20 cellular contexts compared by ENCODE assay signal in the genomic region with DNA sequence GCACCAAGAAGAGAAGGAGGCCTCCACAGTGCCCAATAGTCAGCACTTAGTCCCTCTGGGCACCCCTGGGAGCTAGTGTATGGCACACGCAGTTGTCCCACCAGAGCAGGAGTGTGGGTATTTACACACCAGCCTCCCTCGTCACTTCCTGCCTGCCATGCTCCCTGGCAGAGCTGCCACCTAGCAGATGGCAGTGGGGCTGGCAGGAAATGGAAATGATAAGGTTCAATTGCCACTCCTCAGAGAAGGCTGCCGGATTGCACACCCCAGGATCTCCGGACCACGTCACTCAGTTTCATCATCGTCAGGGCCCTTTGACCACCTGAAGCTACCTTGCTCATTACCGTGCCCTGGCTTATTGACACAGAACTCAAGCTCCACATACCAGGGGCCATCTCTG.
DNase-seq lines count a peak whose midpoint lies in the region; ATAC-seq, FAIRE-seq and TF ChIP-seq lines count a peak whose summit lies in the region.
"Had no signal": no experiment of that assay in that cellular context is flagged by ENCODE, and none has a peak within 500 bp of the region (broad histone marks: within the 10 kb centered on the region; RNA-seq: fewer than 3 reads in every experiment).

No MANE protein-coding gene starts in this region.

- H3K27ac ChIP-seq in kidney (ENCODE audit: low read depth in 2 of 2, low read length in 2 of 2) (no peak overlapping the region), small intestine (ENCODE audit: low read depth in 1 of 2, low read length in 1 of 2) (no peak overlapping the region)
- H3K27ac ChIP-seq: 22Rv1 had no signal

- H3K27me3 ChIP-seq in small intestine (ENCODE audit: control insufficient read depth in 2 of 2, insufficient read depth in 2 of 2, low read length in 2 of 2): no peaks in the 10 kb centered on the region

- ATAC-seq in left ventricle myocardium superior: no peak

- intact Hi-C loops in left ventricle myocardium superior (cut with micrococcal nuclease) (no loop called here), cardiac septum (cut with DNase I) (no loop called here), kidney (cut with DNase I) (no loop called here)

- H3K36me3 ChIP-seq in kidney (ENCODE audit: control insufficient read depth in 1 of 2, insufficient read depth in 2 of 2, low read length in 2 of 2) (no peaks in the 10 kb centered on the region), small intestine (ENCODE audit: control insufficient read depth in 2 of 2, insufficient read depth in 2 of 2, low read length in 2 of 2) (no peaks in the 10 kb centered on the region)

- WGBS in small intestine, 3 donors: 20 to 56% (median 42%) methylated on average over 7 of the region's 7 CpGs

- H3K9ac ChIP-seq in kidney (ENCODE audit: low read length in 2 of 2): no peak overlapping the region

- H3K4me1 ChIP-seq in kidney (ENCODE audit: control insufficient read depth in 1 of 2, insufficient read depth in 1 of 2, low read depth in 1 of 2, low read length in 2 of 2) (no peaks in the 10 kb centered on the region), small intestine (ENCODE audit: control insufficient read depth in 2 of 2, insufficient read depth in 1 of 2, low read depth in 1 of 2, low read length in 1 of 2) (no peaks in the 10 kb centered on the region)

- no peak overlapping the region for H3K4me3 ChIP-seq in kidney (ENCODE audit: low read length in 2 of 2)
- no peak overlapping the region for H3K4me3 ChIP-seq in small intestine (ENCODE audit: low read depth in 1 of 2, low read length in 2 of 2)

- no peak for TF ChIP-seq CTCF in kidney (IDR thresholded peaks at IDR 0.05; ENCODE audit: borderline replicate concordance, extremely low read depth, insufficient read depth)

- H3K9me3 ChIP-seq in kidney (ENCODE audit: control insufficient read depth in 1 of 2, low read length in 2 of 2): peaks cover 0 to 3% of the 10 kb centered on the region in 2 donors
- H3K9me3 ChIP-seq in small intestine (ENCODE audit: control insufficient read depth, low read depth): no peaks in the 10 kb centered on the region

- DNase-seq in DMS 273 (lab: John Stamatoyannopoulos, UW; ENCODE audit: unreplicated experiment) (peak; percentile 36), DMS 273 treated with DMSO at 0.1 percent for 48 hours (lab: John Stamatoyannopoulos, UW) (no peak), left ventricle myocardium superior (peak; percentile 10), cardiac septum (ENCODE audit: low spot score) (no peak), kidney (peak; percentile 32), small intestine (peak; percentile 10), ecto neural progenitor cell (ENCODE audit: low spot score) (no peak), NCI-H82 (lab: John Stamatoyannopoulos, UW) (no peak)
- DNase-seq: DMS53, NCI-H1092, NCI-H1417 treated with DMSO at 0.1 percent for 48 hours, NCI-H187 treated with DMSO at 0.1 percent for 48 hours, NCI-H2227 treated with DMSO at 0.1 percent for 48 hours, NCI-H524, NCI-H774, RPMI8226, SHP77 had no signal

- FAIRE-seq in kidney (lab: Jason Lieb, UNC) (no peak), small intestine (lab: Jason Lieb, UNC) (no peak)
- FAIRE-seq: G401.6, H54 had no signal

Comparison
In these comparisons a context has a peak if more than half of its experiments do, and no peak if none do; other contexts are left out.
1. DNase-seq: peak in DMS 273 (single experiment), left ventricle myocardium superior (single experiment), kidney (single experiment) and small intestine (single experiment); none in DMS 273 treated with DMSO at 0.1 percent for 48 hours (single experiment), cardiac septum (single experiment), ecto neural progenitor cell (single experiment) and NCI-H82 (single experiment).